Comparison of ENCODE assay signal across 15 cellular contexts in genomic region chr18:62571648-62572047, GRCh38.
"Had no signal": no experiment of that assay in that cellular context is flagged by ENCODE, and none has a peak within 500 bp of the region (broad histone marks: within the 10 kb centered on the region; RNA-seq: fewer than 3 reads in every experiment).

No MANE protein-coding gene starts in this region.

- H3K27me3 Mint-ChIP-seq: activated naive CD8-positive, alpha-beta T cell treated with anti-CD3 and anti-CD28 coated beads, Interleukin-2, amount 10 ng/mL, durations not matched to agents 7 days and 5 days; effector memory CD8-positive, alpha-beta T cell; progenitor cell of endocrine pancreas had no signal

- ATAC-seq: effector memory CD8-positive, alpha-beta T cell; right cardiac atrium had no signal

- H3K9me3 Mint-ChIP-seq: activated naive CD8-positive, alpha-beta T cell treated with anti-CD3 and anti-CD28 coated beads, Interleukin-2, amount 10 ng/mL, durations not matched to agents 7 days and 5 days; effector memory CD8-positive, alpha-beta T cell had no signal

- H3K27ac ChIP-seq: skin epidermis, suprapubic skin had no signal

- H3K4me1 ChIP-seq: suprapubic skin had no signal

- H3K27ac Mint-ChIP-seq: effector memory CD8-positive, alpha-beta T cell; nephron progenitor cell; progenitor cell of endocrine pancreas had no signal

- H3K9me3 ChIP-seq: suprapubic skin had no signal

- H3K4me3 Mint-ChIP-seq: activated naive CD8-positive, alpha-beta T cell treated with anti-CD3 and anti-CD28 coated beads, Interleukin-2, amount 10 ng/mL, durations not matched to agents 7 days and 5 days; effector memory CD8-positive, alpha-beta T cell; nephron progenitor cell had no signal

- DNase-seq: activated CD4-positive, CD25-positive, alpha-beta regulatory T cell treated with anti-CD3 and anti-CD28 coated beads, Interleukin-2, amount 50 U/mL, for 72 hours; activated CD8-positive, alpha-beta memory T cell treated with anti-CD3 and anti-CD28 coated beads for 24 hours; activated gamma-delta T cell; activated naive CD8-positive, alpha-beta T cell treated with anti-CD3 and anti-CD28 coated beads, Interleukin-2, amount 10 ng/mL, durations not matched to agents 7 days and 5 days; anterior cingulate cortex; dermis blood vessel endothelial cell; effector memory CD8-positive, alpha-beta T cell; foreskin melanocyte; nephron progenitor cell; right cardiac atrium; stimulated activated CD4-positive, alpha-beta T cell treated with anti-CD3 and anti-CD28 coated beads, Interleukin-4, amount 100 ng/mL, for 24 hours; stimulated activated naive CD4-positive, alpha-beta T cell treated with Interleukin-2 at 50 U/mL for 16 hours had no signal

- H3K4me3 ChIP-seq: skin epidermis, suprapubic skin had no signal

- H3K27me3 ChIP-seq: suprapubic skin had no signal
